24 cellular contexts compared by ENCODE assay signal in genomic region chr17:82004485-82005455, GRCh38. TPM values are rescaled to one million over a fixed set of nuclear protein-coding genes. Genes with fewer than 3 reads are reported as not detected.
DNase-seq lines count a peak whose midpoint lies in the region; ATAC-seq and TF ChIP-seq lines count a peak whose summit lies in the region.
"Had no signal": no experiment of that assay in that cellular context is flagged by ENCODE, and none has a peak within 500 bp of the region (broad histone marks: within the 10 kb centered on the region; RNA-seq: fewer than 3 reads in every experiment).

No MANE protein-coding gene starts in this region.

- H4K20me1 ChIP-seq in PC-3 (ENCODE audit: low read length) = no peaks in the 10 kb centered on the region
- H4K20me1 ChIP-seq in fibroblast of lung (ENCODE audit: control insufficient read depth, extremely low read depth, insufficient read depth, low read length) = no peaks in the 10 kb centered on the region

- H3K27ac ChIP-seq in ACC112 (ENCODE audit: low read depth, low read length) (peak overlapping the region; percentile 77), PC-3 (ENCODE audit: low read length) (peak overlapping the region; percentile 51), fibroblast of lung (ENCODE audit: insufficient read depth, low read length) (peak overlapping the region; percentile 66), sigmoid colon (peak overlapping the region; percentile 46 to 72 (median 62))
- H3K27ac ChIP-seq: parathyroid adenoma, testis had no signal

- 0 out of 2 replicates have a peak overlapping the region, but pooled peaks have one; percentile 15 for H3K4me2 ChIP-seq in PC-3 (ENCODE audit: low read length)
- no peak overlapping the region for H3K4me2 ChIP-seq in fibroblast of lung (ENCODE audit: extremely low read depth, insufficient read depth, low read length)

- no peaks in the 10 kb centered on the region for H3K27me3 ChIP-seq in ACC112 (ENCODE audit: insufficient read depth, low read length)
- H3K27me3 ChIP-seq in PC-3 (ENCODE audit: low read length) = no peaks in the 10 kb centered on the region
- H3K27me3 ChIP-seq in fibroblast of lung (ENCODE audit: control insufficient read depth, insufficient read depth, low read length) = no peaks in the 10 kb centered on the region
- H3K27me3 ChIP-seq in sigmoid colon = no peaks in the 10 kb centered on the region
- H3K27me3 ChIP-seq: testis had no signal

- H3K9me3 Mint-ChIP-seq in natural killer cell treated with Interleukin-12 subunit alpha and Interleukin-12 subunit beta and Interleukin-15 and Interleukin-18, amount 100 ng/mL, for 72 hours = no peaks in the 10 kb centered on the region
- H3K9me3 Mint-ChIP-seq in activated T-cell treated with anti-CD3 and anti-CD28 coated beads, Interleukin-2, amount 50 U/mL, for 4 hours = no peaks in the 10 kb centered on the region
- H3K9me3 Mint-ChIP-seq: activated naive CD4-positive, alpha-beta T cell treated with anti-CD3 and anti-CD28 coated beads for 36 hours; activated T-cell treated with anti-CD3 and anti-CD28 coated beads, Interleukin-2, amount 50 U/mL, for 72 hours; CD4-positive, alpha-beta memory T cell; mesothelial cell of epicardium; natural killer cell; stimulated activated memory B cell treated with anti-CD40 and anti-IgM and Interleukin-4, amounts not matched to agents 10 μg/mL and 1 μg/mL and 100 μg/mL, for 72 hours; T-cell had no signal

- TF ChIP-seq EP300 in sigmoid colon (IDR thresholded peaks at IDR 0.05) = no peak

- H3K4me1 ChIP-seq in ACC112 (ENCODE audit: control insufficient read depth, insufficient read depth, low read length, unreplicated experiment) (peaks cover 39% of the 10 kb centered on the region), PC-3 (ENCODE audit: insufficient read depth, low read length) (peaks cover 21% of the 10 kb centered on the region), fibroblast of lung (ENCODE audit: control insufficient read depth, extremely low read depth, insufficient read depth, low read length) (peaks cover 30% of the 10 kb centered on the region), sigmoid colon (peaks cover 0 to 55% (median 50%) of the 10 kb centered on the region in 4 donors)
- H3K4me1 ChIP-seq: parathyroid adenoma, testis had no signal

- ATAC-seq in PC-3 (no peak), GM18502 (IDR thresholded peaks at IDR 0.05; ENCODE audit: poor library complexity, unreplicated experiment) (no peak)
- no peak for ATAC-seq in natural killer cell treated with Interleukin-12 subunit alpha and Interleukin-12 subunit beta and Interleukin-15 and Interleukin-18, amount 100 ng/mL, for 72 hours
- ATAC-seq in activated T-cell treated with anti-CD3 and anti-CD28 coated beads, Interleukin-2, amount 50 U/mL, for 4 hours = no peak
- ATAC-seq: natural killer cell; stimulated activated memory B cell treated with anti-CD40 and anti-IgM and Interleukin-4, amounts not matched to agents 10 μg/mL and 1 μg/mL and 100 μg/mL, for 72 hours; T-cell had no signal

- intact Hi-C loops in PC-3 (cut with micrococcal nuclease) = no loop called here
- intact Hi-C loops in sigmoid colon (cut with DNase I) = no loop called here

- H3K79me2 ChIP-seq in ACC112 (ENCODE audit: control insufficient read depth, insufficient read depth, low read length, unreplicated experiment) (no peaks in the 10 kb centered on the region), PC-3 (ENCODE audit: low read length) (no peaks in the 10 kb centered on the region), fibroblast of lung (ENCODE audit: control insufficient read depth, insufficient read depth, low read length) (no peaks in the 10 kb centered on the region)
- H3K79me2 ChIP-seq: parathyroid adenoma had no signal

- no peaks in the 10 kb centered on the region for H3K4me1 Mint-ChIP-seq in natural killer cell treated with Interleukin-12 subunit alpha and Interleukin-12 subunit beta and Interleukin-15 and Interleukin-18, amount 100 ng/mL, for 72 hours (ENCODE audit: low read depth in 2 of 2)
- no peaks in the 10 kb centered on the region for H3K4me1 Mint-ChIP-seq in activated T-cell treated with anti-CD3 and anti-CD28 coated beads, Interleukin-2, amount 50 U/mL, for 4 hours (ENCODE audit: low read depth)
- H3K4me1 Mint-ChIP-seq: natural killer cell; stimulated activated memory B cell treated with anti-CD40 and anti-IgM and Interleukin-4, amounts not matched to agents 10 μg/mL and 1 μg/mL and 100 μg/mL, for 72 hours; T-cell had no signal

- no TSS peak for BruUV-seq in PC-3 (replicated peaks; lab: Mats Ljungman, UMichigan)

- H2AFZ ChIP-seq in ACC112 (ENCODE audit: low read length, unreplicated experiment) (no peak overlapping the region), PC-3 (ENCODE audit: low read length) (no peak overlapping the region), fibroblast of lung (ENCODE audit: low read length) (no peak overlapping the region)
- H2AFZ ChIP-seq: parathyroid adenoma had no signal

- POLR2A ChIA-PET in PC-3 (lab: Charles Lee; ENCODE audit: unreplicated experiment) = no interaction called here

- DNase-seq in PC-3 (no peak), fibroblast of lung (ENCODE audit: low read depth in 2 of 2) (no peak), sigmoid colon (no peak), NK-92 (lab: John Stamatoyannopoulos, UW; ENCODE audit: unreplicated experiment) (no peak)
- DNase-seq in natural killer cell treated with Interleukin-12 subunit alpha and Interleukin-12 subunit beta and Interleukin-15 and Interleukin-18, amount 100 ng/mL, for 72 hours (ENCODE audit: low spot score) = no peak
- DNase-seq in activated T-cell treated with anti-CD3 and anti-CD28 coated beads, Interleukin-2, amount 50 U/mL, for 4 hours = no peak
- DNase-seq: activated naive CD4-positive, alpha-beta T cell treated with anti-CD3 and anti-CD28 coated beads for 36 hours; CD4-positive, alpha-beta memory T cell; central memory CD4-positive, alpha-beta T cell; DMS53; head of caudate nucleus; KBM-7; MM.1S; natural killer cell; NCI-H1436 treated with DMSO at 0.1 percent for 48 hours; NCI-H526; T-cell; testis had no signal

- H3K27me3 Mint-ChIP-seq in natural killer cell treated with Interleukin-12 subunit alpha and Interleukin-12 subunit beta and Interleukin-15 and Interleukin-18, amount 100 ng/mL, for 72 hours = no peaks in the 10 kb centered on the region
- no peaks in the 10 kb centered on the region for H3K27me3 Mint-ChIP-seq in activated T-cell treated with anti-CD3 and anti-CD28 coated beads, Interleukin-2, amount 50 U/mL, for 4 hours (ENCODE audit: low read depth)
- H3K27me3 Mint-ChIP-seq: CD4-positive, alpha-beta memory T cell; stimulated activated memory B cell treated with anti-CD40 and anti-IgM and Interleukin-4, amounts not matched to agents 10 μg/mL and 1 μg/mL and 100 μg/mL, for 72 hours; T-cell had no signal

- TF ChIP-seq CTCF in PC-3 (conservative IDR thresholded peaks at IDR 0.05; ENCODE audit: low read depth, low read length) (no peak), fibroblast of lung (conservative IDR thresholded peaks at IDR 0.05 in 1 of 2, IDR thresholded peaks at IDR 0.05 in 1 of 2; ENCODE audit: low read depth in 1 of 2, low read length in 2 of 2) (no peak), sigmoid colon (IDR thresholded peaks at IDR 0.05) (no peak)

- no peaks in the 10 kb centered on the region for H3F3A ChIP-seq in PC-3 (ENCODE audit: low read length, unreplicated experiment)

- peak overlapping the region; percentile 15; the same call in 1 of the 2 replicates for H3K9ac ChIP-seq in PC-3 (ENCODE audit: low read length)
- no peak overlapping the region for H3K9ac ChIP-seq in fibroblast of lung (ENCODE audit: insufficient read depth, low read length)
- H3K9ac ChIP-seq: parathyroid adenoma had no signal

- H3K36me3 Mint-ChIP-seq in natural killer cell treated with Interleukin-12 subunit alpha and Interleukin-12 subunit beta and Interleukin-15 and Interleukin-18, amount 100 ng/mL, for 72 hours = no peaks in the 10 kb centered on the region
- no peaks in the 10 kb centered on the region for H3K36me3 Mint-ChIP-seq in activated T-cell treated with anti-CD3 and anti-CD28 coated beads, Interleukin-2, amount 50 U/mL, for 4 hours (ENCODE audit: insufficient read depth)
- H3K36me3 Mint-ChIP-seq: CD4-positive, alpha-beta memory T cell; mesothelial cell of epicardium; natural killer cell; T-cell had no signal

- H3K9me3 ChIP-seq in PC-3 (ENCODE audit: low read length) = no peaks in the 10 kb centered on the region
- no peaks in the 10 kb centered on the region for H3K9me3 ChIP-seq in fibroblast of lung (ENCODE audit: control insufficient read depth, insufficient read depth, low read depth, low read length)
- H3K9me3 ChIP-seq in sigmoid colon = no peaks in the 10 kb centered on the region
- H3K9me3 ChIP-seq: testis had no signal

- H3K4me3 Mint-ChIP-seq in natural killer cell treated with Interleukin-12 subunit alpha and Interleukin-12 subunit beta and Interleukin-15 and Interleukin-18, amount 100 ng/mL, for 72 hours = no peak overlapping the region
- H3K4me3 Mint-ChIP-seq in activated T-cell treated with anti-CD3 and anti-CD28 coated beads, Interleukin-2, amount 50 U/mL, for 4 hours = no peak overlapping the region
- H3K4me3 Mint-ChIP-seq: activated naive CD4-positive, alpha-beta T cell treated with anti-CD3 and anti-CD28 coated beads for 36 hours; activated T-cell treated with anti-CD3 and anti-CD28 coated beads, Interleukin-2, amount 50 U/mL, for 72 hours; CD4-positive, alpha-beta memory T cell; mesothelial cell of epicardium; natural killer cell; stimulated activated memory B cell treated with anti-CD40 and anti-IgM and Interleukin-4, amounts not matched to agents 10 μg/mL and 1 μg/mL and 100 μg/mL, for 72 hours; T-cell had no signal

- no peak for TF ChIP-seq POLR2A in sigmoid colon (IDR thresholded peaks at IDR 0.05)

- 88 to 94% methylated on average over 42 of the region's 42 CpGs for WGBS in sigmoid colon, 2 donors

- CTCF ChIA-PET in PC-3 (lab: Charles Lee) = interaction anchor here (0.8 to 1.5 kb wide), 3 partner anchors 15 to 45 kb away, joined by 3 to 13 read pairs (median 7); partner anchors contain the start of gene CENPX

- no peak overlapping the region for H3K27ac Mint-ChIP-seq in natural killer cell treated with Interleukin-12 subunit alpha and Interleukin-12 subunit beta and Interleukin-15 and Interleukin-18, amount 100 ng/mL, for 72 hours
- H3K27ac Mint-ChIP-seq: activated naive CD4-positive, alpha-beta T cell treated with anti-CD3 and anti-CD28 coated beads for 36 hours; activated T-cell treated with anti-CD3 and anti-CD28 coated beads, Interleukin-2, amount 50 U/mL, for 72 hours; CD4-positive, alpha-beta memory T cell; mesothelial cell of epicardium; natural killer cell; stimulated activated memory B cell treated with anti-CD40 and anti-IgM and Interleukin-4, amounts not matched to agents 10 μg/mL and 1 μg/mL and 100 μg/mL, for 72 hours; T-cell had no signal

- H3K36me3 ChIP-seq in ACC112 (ENCODE audit: insufficient read depth, low read length) (no peaks in the 10 kb centered on the region), PC-3 (ENCODE audit: low read depth, low read length) (no peaks in the 10 kb centered on the region), fibroblast of lung (ENCODE audit: control insufficient read depth, insufficient read depth, low read length) (no peaks in the 10 kb centered on the region), sigmoid colon (peaks cover 0 to 6% (median 0%) of the 10 kb centered on the region in 4 donors)

- no peaks in the 10 kb centered on the region for H3K9me2 ChIP-seq in PC-3 (replicated peaks; ENCODE audit: low read length)

- H3K4me3 ChIP-seq in ACC112 (ENCODE audit: low read depth, low read length) = no peak overlapping the region
- H3K4me3 ChIP-seq in PC-3 (ENCODE audit: low read length) = no peak overlapping the region
- H3K4me3 ChIP-seq in fibroblast of lung (replicated peaks in 1 of 4; ENCODE audit: control extremely low read depth in 1 of 4, insufficient read depth in 1 of 4, low read depth in 3 of 4, low read length in 4 of 4) = no peak overlapping the region
- H3K4me3 ChIP-seq in sigmoid colon = no peak overlapping the region
- H3K4me3 ChIP-seq: testis had no signal

RNA-seq across cellular contexts. Expression of gene CENPX, which starts 17.9 kb away (rescaled TPM):
- total RNA-seq in PC-3 (2014; rRNA removed) (344 and 390 TPM in 2 replicates), fibroblast of lung (15.2 and 30.4 TPM in 2 replicates), sigmoid colon (100 to 1,000 TPM in 3 of 4 donors, 10 to 100 TPM in 1; 78.4 to 164 (median 124) TPM)
- polyA plus RNA-seq in fibroblast of lung (29.2 and 51.3 TPM in 2 replicates), sigmoid colon (100 to 1,000 TPM; 249 to 273 (median 258) TPM)
- polyA plus RNA-seq in fibroblast of lung (2012) = 46.8 and 90.9 TPM in 2 replicates
- 7.5 and 23.1 TPM in 2 replicates for polyA minus RNA-seq in fibroblast of lung (ENCODE audit: low replicate concordance)
- total RNA-seq in natural killer cell treated with Interleukin-12 subunit alpha and Interleukin-12 subunit beta and Interleukin-15 and Interleukin-18, amount 100 ng/mL, for 72 hours = 100 to 1,000 TPM in 1 of 2 donors, 10 to 100 TPM in 1; 82.6 to 174 TPM
- 100 to 1,000 TPM; 145 to 189 (median 183) TPM for total RNA-seq in activated T-cell treated with anti-CD3 and anti-CD28 coated beads, Interleukin-2, amount 50 U/mL, for 4 hours

RNA-seq across cellular contexts. Expression of gene LRRC45, which starts 18.3 kb away (rescaled TPM):
- total RNA-seq in PC-3 (2014; rRNA removed) (71.5 and 90.0 TPM in 2 replicates), fibroblast of lung (9.9 and 10.0 TPM in 2 replicates), sigmoid colon (1 to 10 TPM; 5.3 to 8.8 (median 6.9) TPM)
- polyA plus RNA-seq in fibroblast of lung (2.3 and 3.8 TPM in 2 replicates), sigmoid colon (10 to 100 TPM in 1 of 3 donors, 1 to 10 TPM in 2; 6.6 to 28.6 (median 6.7) TPM)
- 3.4 and 7.4 TPM in 2 replicates for polyA plus RNA-seq in fibroblast of lung (2012)
- polyA minus RNA-seq in fibroblast of lung (ENCODE audit: low replicate concordance) = 9.5 and 9.6 TPM in 2 replicates
- total RNA-seq in natural killer cell treated with Interleukin-12 subunit alpha and Interleukin-12 subunit beta and Interleukin-15 and Interleukin-18, amount 100 ng/mL, for 72 hours = 10 to 100 TPM; 16.1 to 42.3 TPM
- 10 to 100 TPM; 19.5 to 31.4 (median 30.8) TPM for total RNA-seq in activated T-cell treated with anti-CD3 and anti-CD28 coated beads, Interleukin-2, amount 50 U/mL, for 4 hours

RNA-seq across cellular contexts. Expression of gene RAC3, which starts 26.7 kb away (rescaled TPM):
- total RNA-seq in PC-3 (2014; rRNA removed) (46.8 and 52.2 TPM in 2 replicates), fibroblast of lung (5.6 and 6.6 TPM in 2 replicates), sigmoid colon (1 to 10 TPM in 3 of 4 donors, under 1 TPM in 1; 0.99 to 6.1 (median 2.8) TPM)
- polyA plus RNA-seq in fibroblast of lung (4.3 and 4.7 TPM in 2 replicates), sigmoid colon (10 to 100 TPM in 1 of 3 donors, 1 to 10 TPM in 1, under 1 TPM in 1; 0.60 to 11.8 (median 2.8) TPM)
- 7.5 and 8.8 TPM in 2 replicates for polyA plus RNA-seq in fibroblast of lung (2012)
- 19.8 and 35.6 TPM in 2 replicates for polyA minus RNA-seq in fibroblast of lung (ENCODE audit: low replicate concordance)
- 1 to 10 TPM; 3.0 to 6.1 TPM for total RNA-seq in natural killer cell treated with Interleukin-12 subunit alpha and Interleukin-12 subunit beta and Interleukin-15 and Interleukin-18, amount 100 ng/mL, for 72 hours
- total RNA-seq in activated T-cell treated with anti-CD3 and anti-CD28 coated beads, Interleukin-2, amount 50 U/mL, for 4 hours = 1 to 10 TPM; 4.1 to 7.7 (median 4.8) TPM

RNA-seq across cellular contexts. Expression of gene ASPSCR1, which starts 27.3 kb away (rescaled TPM):
- total RNA-seq in PC-3 (2014; rRNA removed) (31.5 and 48.2 TPM in 2 replicates), fibroblast of lung (22.3 and 35.7 TPM in 2 replicates), sigmoid colon (10 to 100 TPM in 3 of 4 donors, 1 to 10 TPM in 1; 9.3 to 27.7 (median 19.3) TPM)
- polyA plus RNA-seq in fibroblast of lung (6.3 and 8.3 TPM in 2 replicates), sigmoid colon (10 to 100 TPM; 23.4 to 35.9 (median 25.8) TPM)
- polyA plus RNA-seq in fibroblast of lung (2012) = 15.6 and 19.2 TPM in 2 replicates
- polyA minus RNA-seq in fibroblast of lung (ENCODE audit: low replicate concordance) = 18.5 and 24.8 TPM in 2 replicates
- total RNA-seq in natural killer cell treated with Interleukin-12 subunit alpha and Interleukin-12 subunit beta and Interleukin-15 and Interleukin-18, amount 100 ng/mL, for 72 hours = 10 to 100 TPM; 21.6 to 46.8 TPM
- total RNA-seq in activated T-cell treated with anti-CD3 and anti-CD28 coated beads, Interleukin-2, amount 50 U/mL, for 4 hours = 10 to 100 TPM; 41.4 to 41.9 (median 41.6) TPM

RNA-seq across cellular contexts. Expression of gene DCXR, which starts 32.7 kb away (rescaled TPM):
- total RNA-seq in PC-3 (2014; rRNA removed) (135 and 142 TPM in 2 replicates), fibroblast of lung (38.3 and 43.6 TPM in 2 replicates), sigmoid colon (10 to 100 TPM; 44.3 to 94.8 (median 86.3) TPM)
- polyA plus RNA-seq in fibroblast of lung (34.8 and 75.3 TPM in 2 replicates), sigmoid colon (100 to 1,000 TPM; 130 to 163 (median 147) TPM)
- 48.1 and 90.1 TPM in 2 replicates for polyA plus RNA-seq in fibroblast of lung (2012)
- polyA minus RNA-seq in fibroblast of lung (ENCODE audit: low replicate concordance) = 121 and 132 TPM in 2 replicates
- total RNA-seq in natural killer cell treated with Interleukin-12 subunit alpha and Interleukin-12 subunit beta and Interleukin-15 and Interleukin-18, amount 100 ng/mL, for 72 hours = 100 to 1,000 TPM in 1 of 2 donors, 10 to 100 TPM in 1; 95.7 to 136 TPM
- total RNA-seq in activated T-cell treated with anti-CD3 and anti-CD28 coated beads, Interleukin-2, amount 50 U/mL, for 4 hours = 10 to 100 TPM; 74.2 to 88.6 (median 76.9) TPM
